1 cellular context compared by ENCODE assay signal in genomic region chr7:101676062-101676461, GRCh38.
TF ChIP-seq lines count a peak whose summit lies in the region.

No MANE protein-coding gene starts in this region.

TF ChIP-seq in H1, 55 proteins besides CTCF, POLR2A, EP300 and RAD21 (continued from another document):
- TF ChIP-seq SIX5 (IDR thresholded peaks at IDR 0.05; ENCODE audit: low read depth, low read length) (no peak), SRF (IDR thresholded peaks at IDR 0.05; ENCODE audit: low read depth, low read length) (no peak), KDM1A (IDR thresholded peaks at IDR 0.05; ENCODE audit: borderline replicate concordance, low read length) (no peak), CBX5 (IDR thresholded peaks at IDR 0.05; ENCODE audit: low read depth, low read length) (no peak), TAF7 (optimal IDR thresholded peaks at IDR 0.05; ENCODE audit: borderline replicate concordance, low read depth, low read length) (no peak), EGR1 (IDR thresholded peaks at IDR 0.05; ENCODE audit: borderline replicate concordance, low read depth, low read length) (no peak), RNF2 (IDR thresholded peaks at IDR 0.05; ENCODE audit: borderline replicate concordance, low read depth, low read length, missing control alignments, poor library complexity, severe bottlenecking) (no peak), RBBP5 (IDR thresholded peaks at IDR 0.05; ENCODE audit: borderline replicate concordance, low read depth, low read length) (no peak), MAX (IDR thresholded peaks at IDR 0.05) (no peak), EZH2 (IDR thresholded peaks at IDR 0.05; ENCODE audit: low read depth, low read length, severe bottlenecking) (no peak), SUZ12 (IDR thresholded peaks at IDR 0.05; ENCODE audit: low read length) (no peak), USF2 (IDR thresholded peaks at IDR 0.05; ENCODE audit: low read length) (no peak), SIN3A (conservative IDR thresholded peaks at IDR 0.05 in 1 of 2, IDR thresholded peaks at IDR 0.05 in 1 of 2; ENCODE audit: low read depth in 1 of 2, low read length in 2 of 2) (no peak), BCL11A (IDR thresholded peaks at IDR 0.05; ENCODE audit: low read depth in 2 of 2, low read length in 2 of 2) (no peak), SP1 (IDR thresholded peaks at IDR 0.05; ENCODE audit: low read depth, low read length) (no peak)
